16 cellular contexts compared by ENCODE assay signal in genomic region chr3:161212892-161213291, GRCh38.
"Had no signal": no experiment of that assay in that cellular context is flagged by ENCODE, and none has a peak within 500 bp of the region (broad histone marks: within the 10 kb centered on the region; RNA-seq: fewer than 3 reads in every experiment).

No MANE protein-coding gene starts in this region.

- H3K9ac ChIP-seq: parathyroid adenoma had no signal

- H3K4me3 ChIP-seq: gastrocnemius medialis, left ventricle myocardium inferior, right atrium auricular region, SJSA1, smooth muscle cell, transverse colon had no signal

- H3K79me2 ChIP-seq: parathyroid adenoma had no signal

- H3K36me3 ChIP-seq: gastrocnemius medialis, left ventricle myocardium inferior, right atrium auricular region, SJSA1, transverse colon had no signal

- H3K27me3 ChIP-seq: gastrocnemius medialis, right atrium auricular region, SJSA1, transverse colon had no signal

- DNase-seq: activated CD4-positive, alpha-beta T cell treated with anti-CD3 and anti-CD28 coated beads for 4 hours; activated CD8-positive, alpha-beta memory T cell treated with anti-CD3 and anti-CD28 coated beads, Interleukin-2, amount 50 U/mL, for 48 hours; activated CD8-positive, alpha-beta T cell treated with anti-CD3 and anti-CD28 coated beads, Interleukin-2, amount 10 ng/mL, durations not matched to agents 7 days and 5 days; activated naive CD4-positive, alpha-beta T cell treated with anti-CD3 and anti-CD28 coated beads for 36 hours; amniotic stem cell; gastrocnemius medialis; left ventricle myocardium inferior; stimulated activated naive B cell treated with anti-CD40 and anti-IgM and Interleukin-4, amounts not matched to agents 10 μg/mL and 1 μg/mL and 100 μg/mL, for 72 hours; T-helper 9 cell; transverse colon had no signal

- H3K9me3 ChIP-seq: gastrocnemius medialis, left ventricle myocardium inferior, right atrium auricular region, SJSA1, transverse colon had no signal

- H2AFZ ChIP-seq: parathyroid adenoma had no signal

- H3K27ac ChIP-seq: gastrocnemius medialis, left ventricle myocardium inferior, parathyroid adenoma, right atrium auricular region, SJSA1, transverse colon, VCaP had no signal

- H3K4me2 ChIP-seq: smooth muscle cell had no signal

- ATAC-seq: activated CD8-positive, alpha-beta T cell treated with anti-CD3 and anti-CD28 coated beads, Interleukin-2, amount 10 ng/mL, durations not matched to agents 7 days and 5 days; esophagus mucosa; gastrocnemius medialis; stimulated activated naive B cell treated with anti-CD40 and anti-IgM and Interleukin-4, amounts not matched to agents 10 μg/mL and 1 μg/mL and 100 μg/mL, for 72 hours had no signal

- H3K4me1 ChIP-seq: gastrocnemius medialis, left ventricle myocardium inferior, parathyroid adenoma, right atrium auricular region, transverse colon had no signal
